ENCODE assay signal across 7 cellular contexts in the genomic region with DNA sequence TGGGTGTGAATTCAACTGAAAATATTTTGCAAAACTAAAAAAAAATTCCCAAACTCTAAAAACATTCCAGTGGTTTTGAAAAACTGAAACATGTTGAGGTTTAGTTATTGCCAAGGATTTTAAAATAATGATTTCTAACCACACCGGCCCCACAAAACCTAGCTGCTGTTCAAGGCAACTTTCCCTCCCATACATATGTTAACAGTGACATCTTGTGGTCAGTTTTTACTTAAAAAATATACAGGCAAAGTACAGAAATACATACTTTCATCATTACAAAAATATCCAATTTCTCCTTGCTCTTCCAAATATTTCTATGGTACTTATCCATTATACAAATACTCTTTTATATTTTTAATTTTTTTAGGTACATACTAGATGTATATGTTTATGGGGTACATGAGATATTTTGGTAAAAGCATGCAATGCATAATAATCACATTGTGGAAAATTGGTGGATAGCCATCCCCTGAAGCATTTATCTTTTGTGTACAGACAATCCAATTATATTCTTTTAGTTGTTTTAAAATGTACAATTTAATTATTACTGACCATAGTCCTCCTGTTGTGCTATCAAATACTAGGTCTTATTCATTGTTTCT. TPM values are rescaled to one million over a fixed set of nuclear protein-coding genes. Genes with fewer than 3 reads are reported as not detected.
DNase-seq lines count a peak whose midpoint lies in the region; ATAC-seq, FAIRE-seq and TF ChIP-seq lines count a peak whose summit lies in the region.

No MANE protein-coding gene starts in this region.

- TF ChIP-seq CTCF in HEK293 (tag by site-specific recombination; IDR thresholded peaks at IDR 0.05) (peak; percentile 33; the same call in 1 of the 2 replicates), ascending aorta (IDR thresholded peaks at IDR 0.05) (peak; percentile 10 to 54 (median 31)), kidney (IDR thresholded peaks at IDR 0.05; ENCODE audit: borderline replicate concordance, extremely low read depth, insufficient read depth) (peak; percentile 34)

- POLR2A ChIA-PET in HEK293 (lab: Yijun Ruan, JAX), result no interaction called here

- no peak for ATAC-seq in esophagus mucosa

- FAIRE-seq in kidney (lab: Jason Lieb, UNC), result peak; percentile 91

- peak; percentile 28 for DNase-seq in GM04503 (ENCODE audit: low read depth)
- peak; percentile 68 to 71 for DNase-seq in NCI-H2081 (lab: John Stamatoyannopoulos, UW)
- no peak for DNase-seq in ascending aorta (ENCODE audit: low spot score in 2 of 2)
- no peak for DNase-seq in kidney
- DNase-seq in activated CD8-positive, alpha-beta memory T cell treated with anti-CD3 and anti-CD28 coated beads for 24 hours, result no peak

- no peaks in the 10 kb centered on the region for H3K9me3 ChIP-seq in HEK293 (ENCODE audit: control insufficient read depth, insufficient read depth, low read depth, low read length)
- no peaks in the 10 kb centered on the region for H3K9me3 ChIP-seq in ascending aorta
- H3K9me3 ChIP-seq in kidney (ENCODE audit: control insufficient read depth in 1 of 2, low read length in 2 of 2), result no peaks in the 10 kb centered on the region

- no peak overlapping the region for H3K9ac ChIP-seq in kidney (ENCODE audit: low read length in 2 of 2)

- intact Hi-C loops in ascending aorta (cut with DNase I), result loop anchor here (5.0 to 10.0 kb wide), 2 partner anchors 237 to 1040 kb away; no protein-coding TSS in a partner anchor
- intact Hi-C loops in kidney (cut with DNase I), result no loop called here

- H3K4me3 ChIP-seq in HEK293 (ENCODE audit: low read depth, low read length), result no peak overlapping the region
- no peak overlapping the region for H3K4me3 ChIP-seq in ascending aorta
- no peak overlapping the region for H3K4me3 ChIP-seq in kidney (ENCODE audit: low read length in 2 of 2)

- H3K27me3 ChIP-seq in ascending aorta, result no peaks in the 10 kb centered on the region

- CTCF ChIA-PET in HEK293 (lab: Yijun Ruan, JAX), result interaction anchor here (0.6 to 2.3 kb wide), 15 partner anchors 8 to 1142 kb away, joined by 3 to 11 read pairs (median 4); no protein-coding TSS in a partner anchor

- H3K36me3 ChIP-seq in HEK293 (ENCODE audit: control insufficient read depth in 2 of 2, insufficient read depth in 1 of 2, low read length in 2 of 2) (no peaks in the 10 kb centered on the region), ascending aorta (no peaks in the 10 kb centered on the region), kidney (ENCODE audit: control insufficient read depth in 1 of 2, insufficient read depth in 2 of 2, low read length in 2 of 2) (no peaks in the 10 kb centered on the region)

- no peak overlapping the region for H3K27ac ChIP-seq in HEK293 (ENCODE audit: extremely low read depth, low read depth, low read length)
- no peak overlapping the region for H3K27ac ChIP-seq in ascending aorta
- no peak overlapping the region for H3K27ac ChIP-seq in kidney (ENCODE audit: low read depth in 2 of 2, low read length in 2 of 2)

- H3K4me1 ChIP-seq in HEK293 (ENCODE audit: control insufficient read depth, insufficient read depth, low read length) (no peaks in the 10 kb centered on the region), ascending aorta (no peaks in the 10 kb centered on the region), kidney (ENCODE audit: control insufficient read depth in 1 of 2, insufficient read depth in 1 of 2, low read depth in 1 of 2, low read length in 2 of 2) (no peaks in the 10 kb centered on the region)

TF ChIP-seq in HEK293, 187 proteins besides CTCF, POLR2A, EP300 and RAD21:
- peak; percentile 80 for TF ChIP-seq ZNF654 (tag by site-specific recombination; IDR thresholded peaks at IDR 0.05; ENCODE audit: low read depth)
- TF ChIP-seq, protein P1, sequence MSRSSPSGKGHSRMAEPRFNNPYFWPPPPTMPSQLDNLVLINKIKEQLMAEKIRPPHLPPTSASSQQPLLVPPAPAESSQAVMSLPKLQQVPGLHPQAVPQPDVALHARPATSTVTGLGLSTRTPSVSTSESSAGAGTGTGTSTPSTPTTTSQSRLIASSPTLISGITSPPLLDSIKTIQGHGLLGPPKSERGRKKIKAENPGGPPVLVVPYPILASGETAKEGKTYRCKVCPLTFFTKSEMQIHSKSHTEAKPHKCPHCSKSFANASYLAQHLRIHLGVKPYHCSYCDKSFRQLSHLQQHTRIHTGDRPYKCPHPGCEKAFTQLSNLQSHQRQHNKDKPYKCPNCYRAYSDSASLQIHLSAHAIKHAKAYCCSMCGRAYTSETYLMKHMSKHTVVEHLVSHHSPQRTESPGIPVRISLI (tag by site-specific recombination; IDR thresholded peaks at IDR 0.05), result no peak
- TF ChIP-seq, protein P2, sequence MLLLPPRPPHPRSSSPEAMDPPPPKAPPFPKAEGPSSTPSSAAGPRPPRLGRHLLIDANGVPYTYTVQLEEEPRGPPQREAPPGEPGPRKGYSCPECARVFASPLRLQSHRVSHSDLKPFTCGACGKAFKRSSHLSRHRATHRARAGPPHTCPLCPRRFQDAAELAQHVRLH (tag by site-specific recombination; IDR thresholded peaks at IDR 0.05), result no peak
- 0 out of 2 replicates have a peak, but pooled peaks have one; percentile 26 for TF ChIP-seq ZNF660 (tag by site-specific recombination; IDR thresholded peaks at IDR 0.05)

RNA-seq across cellular contexts. Expression of a gene that starts 34.4 kb away (rescaled TPM):
- total RNA-seq in ascending aorta, result 39.9 TPM
- total RNA-seq in kidney, result 48.0 TPM
- 37.3 TPM for polyA plus RNA-seq in kidney (ENCODE audit: insufficient read depth, low read depth, low replicate concordance)
- total RNA-seq in esophagus mucosa, result 32.0 TPM

Comparison
In these comparisons a context has a peak if more than half of its experiments do, and no peak if none do; other contexts are left out.
1. DNase-seq: peak in GM04503 (single experiment) and NCI-H2081 (2 of 2); none in ascending aorta (0 of 2), kidney (single experiment) and activated CD8-positive, alpha-beta memory T cell treated with anti-CD3 and anti-CD28 coated beads for 24 hours (single experiment).
2. Peak in every context shown above with its lines, with median percentiles within 50 percentile points of each other: CTCF ChIP-seq.